In genomic region chr11:65743928-65744698, GRCh38 we compare ENCODE assay signal across 9 cellular contexts. TPM values are rescaled to one million over a fixed set of nuclear protein-coding genes. Genes with fewer than 3 reads are reported as not detected.
A peak's percentile ranks its signal among the peaks of the same experiment; 100 is the strongest.
DNase-seq lines count a peak whose midpoint lies in the region; ATAC-seq and TF ChIP-seq lines count a peak whose summit lies in the region.
"Had no signal": no experiment of that assay in that cellular context is flagged by ENCODE, and none has a peak within 500 bp of the region (broad histone marks: within the 10 kb centered on the region; RNA-seq: fewer than 3 reads in every experiment).

No MANE protein-coding gene starts in this region.

- H3K4me1 ChIP-seq in thyroid gland: no peaks in the 10 kb centered on the region

- H3K4me3 ChIP-seq in HL-60 (replicated peaks; ENCODE audit: insufficient read depth, low read length) (no peak overlapping the region), kidney epithelial cell (ENCODE audit: low read depth, low read length) (no peak overlapping the region), thyroid gland (replicated peaks in 1 of 3) (no peak overlapping the region)

- H3K27me3 ChIP-seq in HL-60 (ENCODE audit: insufficient read depth, poor library complexity, severe bottlenecking) (no peaks in the 10 kb centered on the region), kidney epithelial cell (ENCODE audit: control insufficient read depth, insufficient read depth, low read length) (peaks cover 4% of the 10 kb centered on the region), thyroid gland (no peaks in the 10 kb centered on the region)

- no peaks in the 10 kb centered on the region for H3K9me3 ChIP-seq in thyroid gland

- ATAC-seq in SK-N-SH treated with all-trans-retinoic acid at 6 μM for 48 hours (peak; percentile 98), HG02798 (IDR thresholded peaks at IDR 0.05; ENCODE audit: poor library complexity, unreplicated experiment) (no peak)

- TF ChIP-seq CTCF in HL-60 (IDR thresholded peaks at IDR 0.05; ENCODE audit: insufficient read depth, low read length): peak; percentile 23
- peak; percentile 16 for TF ChIP-seq CTCF in kidney epithelial cell (IDR thresholded peaks at IDR 0.05; ENCODE audit: insufficient read depth, low read length, poor library complexity, severe bottlenecking)
- TF ChIP-seq CTCF in thyroid gland (IDR thresholded peaks at IDR 0.05): no peak

- no peak overlapping the region for H3K27ac ChIP-seq in HL-60 (replicated peaks)
- H3K27ac ChIP-seq in thyroid gland: no peak overlapping the region

- intact Hi-C loops in thyroid gland (cut with DNase I): no loop called here

- WGBS in thyroid gland, 2 donors: 74 to 87% methylated on average over 15 to 21 of the region's 21 CpGs

- no peak for TF ChIP-seq POLR2A in thyroid gland (IDR thresholded peaks at IDR 0.05)

- no peaks in the 10 kb centered on the region for H3K36me3 ChIP-seq in kidney epithelial cell (ENCODE audit: control insufficient read depth, insufficient read depth, low read length)
- H3K36me3 ChIP-seq in thyroid gland: no peaks in the 10 kb centered on the region

- DNase-seq in CD1c-positive myeloid dendritic cell (ENCODE audit: extremely low spot score) (peak; percentile 50), HL-60 (ENCODE audit: low read depth in 1 of 2, low spot score in 1 of 2) (peak; percentile 51 to 54), kidney epithelial cell (ENCODE audit: low read depth) (no peak), superior temporal gyrus (ENCODE audit: extremely low spot score) (no peak), thyroid gland (no peak), cerebellar nuclear complex (lab: John Stamatoyannopoulos, UW) (no peak)

TF ChIP-seq in SK-N-SH treated with all-trans-retinoic acid at 6 μM for 48 hours, 23 proteins besides CTCF, POLR2A, EP300 and RAD21:
- TF ChIP-seq CREB5 (CRISPR knock-in tag; IDR thresholded peaks at IDR 0.05; ENCODE audit: low read depth) (no peak), PATZ1 (CRISPR knock-in tag; IDR thresholded peaks at IDR 0.05; ENCODE audit: borderline replicate concordance) (no peak), ZC3H10 (CRISPR knock-in tag; IDR thresholded peaks at IDR 0.05) (no peak), ZNF565 (CRISPR knock-in tag; conservative IDR thresholded peaks at IDR 0.05; ENCODE audit: low read depth) (no peak), PPARA (CRISPR knock-in tag; IDR thresholded peaks at IDR 0.05; ENCODE audit: borderline replicate concordance) (no peak), ARNTL (CRISPR knock-in tag; IDR thresholded peaks at IDR 0.05; ENCODE audit: borderline replicate concordance, low read depth) (no peak), OSR1 (CRISPR knock-in tag; IDR thresholded peaks at IDR 0.05) (no peak), SNAI2 (CRISPR knock-in tag; IDR thresholded peaks at IDR 0.05) (no peak), ZFP3 (CRISPR knock-in tag; IDR thresholded peaks at IDR 0.05) (no peak), CSDC2 (CRISPR knock-in tag; IDR thresholded peaks at IDR 0.05) (no peak), BACH2 (CRISPR knock-in tag; IDR thresholded peaks at IDR 0.05; ENCODE audit: borderline replicate concordance) (no peak), ZFP30 (CRISPR knock-in tag; IDR thresholded peaks at IDR 0.05) (no peak), TCF4 (CRISPR knock-in tag; IDR thresholded peaks at IDR 0.05; ENCODE audit: borderline replicate concordance) (no peak), GLIS3 (CRISPR knock-in tag; IDR thresholded peaks at IDR 0.05) (no peak), TSHZ2 (CRISPR knock-in tag; IDR thresholded peaks at IDR 0.05) (no peak)

RNA-seq across cellular contexts. Expression of gene RNASEH2C, which starts 23.5 kb away (rescaled TPM):
- 43.1 and 50.1 TPM in 2 replicates for total RNA-seq in kidney epithelial cell
- total RNA-seq in thyroid gland: 100 to 1,000 TPM in 3 of 4 donors, 10 to 100 TPM in 1; 48.8 to 135 (median 118) TPM

RNA-seq across cellular contexts. Expression of gene KAT5, which starts 32.1 kb away (rescaled TPM):
- 65.5 and 73.3 TPM in 2 replicates for total RNA-seq in kidney epithelial cell
- total RNA-seq in thyroid gland: 100 to 1,000 TPM in 1 of 4 donors, 10 to 100 TPM in 3; 78.5 to 114 (median 81.1) TPM

RNA-seq across cellular contexts. Expression of gene AP5B1, which starts 36.7 kb away (rescaled TPM):
- total RNA-seq in kidney epithelial cell: 21.5 and 21.7 TPM in 2 replicates
- total RNA-seq in thyroid gland: 10 to 100 TPM; 21.8 to 43.2 (median 25.3) TPM

RNA-seq across cellular contexts. Expression of gene OVOL1, which starts 42.8 kb away (rescaled TPM):
- 15.8 and 17.8 TPM in 2 replicates for total RNA-seq in kidney epithelial cell
- total RNA-seq in thyroid gland: 1 to 10 TPM; 1.1 to 6.6 (median 5.2) TPM
- total RNA-seq: glomerular endothelial cell had no signal

Comparison
In these comparisons a context has a peak if more than half of its experiments do, and no peak if none do; other contexts are left out.
1. DNase-seq: peak in CD1c-positive myeloid dendritic cell (single experiment) and HL-60 (2 of 2); none in kidney epithelial cell (single experiment), superior temporal gyrus (single experiment), thyroid gland (0 of 2) and cerebellar nuclear complex (0 of 2).
2. CTCF ChIP-seq: peak in HL-60 (single experiment) and kidney epithelial cell (single experiment); none in thyroid gland (0 of 6).